In the genomic region with DNA sequence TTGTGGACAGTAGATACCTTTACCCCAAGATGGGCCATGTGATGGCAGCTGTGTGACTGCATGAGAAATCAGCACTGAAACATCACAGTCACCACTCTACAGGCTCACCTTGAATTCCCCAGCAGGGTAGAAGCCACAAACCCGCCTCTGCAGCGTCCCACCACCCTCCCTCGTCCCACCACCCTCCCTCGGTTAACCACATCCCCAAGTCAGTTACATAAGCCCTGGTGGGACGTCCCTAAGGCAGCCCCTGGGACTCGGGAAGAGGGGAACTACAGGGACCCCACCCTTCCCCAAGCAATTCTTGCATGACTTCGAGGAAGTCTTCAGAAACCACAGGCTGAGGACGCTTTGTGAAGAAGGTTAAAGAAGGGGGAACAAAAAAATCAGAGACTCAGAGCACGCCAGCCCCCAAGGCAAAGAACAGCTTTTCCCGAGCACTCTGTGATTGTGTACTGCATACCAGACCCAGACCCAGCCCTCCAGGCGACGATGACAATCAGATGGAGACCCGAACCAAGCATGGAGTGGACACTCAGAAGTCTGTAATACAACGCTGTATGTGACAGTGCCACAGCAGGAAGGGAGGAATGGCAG, we compare ENCODE assay signal across 8 cellular contexts.
DNase-seq lines count a peak whose midpoint lies in the region; ATAC-seq and TF ChIP-seq lines count a peak whose summit lies in the region.

No MANE protein-coding gene starts in this region.

- H3K27me3 Mint-ChIP-seq in activated naive CD8-positive, alpha-beta T cell treated with anti-CD3 and anti-CD28 coated beads for 36 hours, result no peaks in the 10 kb centered on the region

- H2BK120ac ChIP-seq in neuronal stem cell (ENCODE audit: low read depth, low read length), result no peak overlapping the region

- H2BK15ac ChIP-seq in neuronal stem cell (ENCODE audit: low read length), result no peak overlapping the region

- peak overlapping the region; percentile 31 to 57 (median 41) for H3K27ac ChIP-seq in sigmoid colon
- no peak overlapping the region for H3K27ac ChIP-seq in neuronal stem cell (replicated peaks; ENCODE audit: low read length)

- WGBS in sigmoid colon, 2 donors, result 45 to 73% methylated on average over 14 of the region's 14 CpGs
- WGBS in neuronal stem cell (ENCODE audit: extremely low coverage in 2 of 2, insufficient read length in 2 of 2, insufficient replicate concordance in 1 of 2), 2 donors, result no CpG with 5 or more reads among the region's 14 CpGs

- H3K4me3 ChIP-seq in sigmoid colon, result no peak overlapping the region
- no peak overlapping the region for H3K4me3 ChIP-seq in neuronal stem cell (ENCODE audit: low read length in 2 of 2)

- H4K91ac ChIP-seq in neuronal stem cell (ENCODE audit: low read depth, low read length, poor library complexity), result no peak overlapping the region

- no peaks in the 10 kb centered on the region for H3K9me3 Mint-ChIP-seq in activated naive CD8-positive, alpha-beta T cell treated with anti-CD3 and anti-CD28 coated beads for 36 hours

- H3K27ac Mint-ChIP-seq in activated naive CD8-positive, alpha-beta T cell treated with anti-CD3 and anti-CD28 coated beads for 36 hours, result peak overlapping the region; percentile 57

- no peak overlapping the region for H3K23ac ChIP-seq in neuronal stem cell (ENCODE audit: low read depth, low read length, poor library complexity)

- no peak overlapping the region for H3K4me2 ChIP-seq in neuronal stem cell (ENCODE audit: insufficient read depth, low read length, poor library complexity, severe bottlenecking)

- no peak overlapping the region for H3K9ac ChIP-seq in neuronal stem cell (ENCODE audit: low read depth, low read length, poor library complexity)

- ATAC-seq in GM18498 (IDR thresholded peaks at IDR 0.05; ENCODE audit: unreplicated experiment) (peak; percentile 66), HG02885 (IDR thresholded peaks at IDR 0.05; ENCODE audit: poor library complexity, unreplicated experiment) (peak; percentile 69)

- H3K9me3 ChIP-seq in sigmoid colon (no peaks in the 10 kb centered on the region), neuronal stem cell (replicated peaks in 1 of 2; ENCODE audit: control insufficient read depth in 2 of 2, insufficient read depth in 1 of 2, low read depth in 1 of 2, low read length in 2 of 2) (no peaks in the 10 kb centered on the region)

- no peak overlapping the region for H2BK5ac ChIP-seq in neuronal stem cell (ENCODE audit: low read length)

- no peak overlapping the region for H2AK5ac ChIP-seq in neuronal stem cell (ENCODE audit: low read depth, low read length)

- H3K4me1 ChIP-seq in sigmoid colon, result peaks cover 0 to 25% (median 16%) of the 10 kb centered on the region in 4 donors
- H3K4me1 ChIP-seq in neuronal stem cell (ENCODE audit: control insufficient read depth in 2 of 2, insufficient read depth in 1 of 2, low read depth in 1 of 2, low read length in 2 of 2), result no peaks in the 10 kb centered on the region

- intact Hi-C loops in sigmoid colon (cut with DNase I), result no loop called here

- peaks cover 53% of the 10 kb centered on the region for H3K4me1 Mint-ChIP-seq in activated naive CD8-positive, alpha-beta T cell treated with anti-CD3 and anti-CD28 coated beads for 36 hours

- TF ChIP-seq POLR2A in sigmoid colon (IDR thresholded peaks at IDR 0.05), result no peak

- H3K14ac ChIP-seq in neuronal stem cell (ENCODE audit: low read length), result no peak overlapping the region

- peak in 1 of 4 donors; percentile 68 for TF ChIP-seq EP300 in sigmoid colon (IDR thresholded peaks at IDR 0.05)

- H3K4ac ChIP-seq in neuronal stem cell (ENCODE audit: low read length), result no peak overlapping the region

- peak overlapping the region; percentile 35 for H3K4me3 Mint-ChIP-seq in activated naive CD8-positive, alpha-beta T cell treated with anti-CD3 and anti-CD28 coated beads for 36 hours

- H3K27me3 ChIP-seq in sigmoid colon (no peaks in the 10 kb centered on the region), neuronal stem cell (ENCODE audit: control insufficient read depth in 3 of 3, insufficient read depth in 3 of 3, low read depth in 1 of 3, low read length in 3 of 3) (no peaks in the 10 kb centered on the region)

- no peak for TF ChIP-seq CTCF in sigmoid colon (IDR thresholded peaks at IDR 0.05)

- H3K36me3 Mint-ChIP-seq in activated naive CD8-positive, alpha-beta T cell treated with anti-CD3 and anti-CD28 coated beads for 36 hours, result no peaks in the 10 kb centered on the region

- no peak overlapping the region for H4K8ac ChIP-seq in neuronal stem cell (ENCODE audit: low read depth, low read length)

- no peak overlapping the region for H3K18ac ChIP-seq in neuronal stem cell (ENCODE audit: low read length)

- H3K36me3 ChIP-seq in sigmoid colon (no peaks in the 10 kb centered on the region), neuronal stem cell (replicated peaks in 1 of 2; ENCODE audit: control insufficient read depth in 2 of 2, insufficient read depth in 2 of 2, low read length in 2 of 2) (no peaks in the 10 kb centered on the region)

- no peak overlapping the region for H2BK12ac ChIP-seq in neuronal stem cell (ENCODE audit: low read length)

- DNase-seq in T-helper 2 cell (peak; percentile 53 to 91 (median 79)), sigmoid colon (peak; percentile 80), inferior parietal cortex (ENCODE audit: extremely low spot score) (no peak), putamen (ENCODE audit: low spot score) (no peak), neuronal stem cell (ENCODE audit: low spot score) (no peak)
- peak; percentile 70 for DNase-seq in activated naive CD8-positive, alpha-beta T cell treated with anti-CD3 and anti-CD28 coated beads for 36 hours

- no peaks in the 10 kb centered on the region for H3K79me1 ChIP-seq in neuronal stem cell (ENCODE audit: low read depth, low read length)

- H2AFZ ChIP-seq in neuronal stem cell (ENCODE audit: low read length), result no peak overlapping the region

Comparison
In these comparisons a context has a peak if more than half of its experiments do, and no peak if none do; other contexts are left out.
1. DNase-seq: peak in T-helper 2 cell (5 of 5), activated naive CD8-positive, alpha-beta T cell treated with anti-CD3 and anti-CD28 coated beads for 36 hours (single experiment) and sigmoid colon (single experiment); none in inferior parietal cortex (single experiment), putamen (single experiment) and neuronal stem cell (single experiment).